Comparison of ENCODE assay signal across 9 cellular contexts in genomic region chr4:76307670-76308014, GRCh38. TPM values are rescaled to one million over a fixed set of nuclear protein-coding genes. Genes with fewer than 3 reads are reported as not detected.
A peak's percentile ranks its signal among the peaks of the same experiment; 100 is the strongest.
DNase-seq lines count a peak whose midpoint lies in the region; TF ChIP-seq lines count a peak whose summit lies in the region.
"Had no signal": no experiment of that assay in that cellular context is flagged by ENCODE, and none has a peak within 500 bp of the region (broad histone marks: within the 10 kb centered on the region; RNA-seq: fewer than 3 reads in every experiment).

No MANE protein-coding gene starts in this region.

- H3K27ac ChIP-seq in HEK293 (ENCODE audit: extremely low read depth, low read depth, low read length) = no peak overlapping the region

- no peaks in the 10 kb centered on the region for H3K9me3 ChIP-seq in HEK293 (ENCODE audit: control insufficient read depth, insufficient read depth, low read depth, low read length)
- no peaks in the 10 kb centered on the region for H3K9me3 ChIP-seq in skeletal muscle satellite cell (replicated peaks; ENCODE audit: low read length)

- peak overlapping the region; percentile 87 for H3K9ac ChIP-seq in skeletal muscle satellite cell (ENCODE audit: low read depth, low read length)

- POLR2A ChIA-PET in HEK293 (lab: Yijun Ruan, JAX) = interaction anchor here (1.0 kb wide), 1 partner anchor 34 kb away, joined by 3 read pairs; no protein-coding TSS in a partner anchor

- no peak for DNase-seq in activated T-helper 1 cell treated with anti-CD3 and anti-CD28 coated beads, Interleukin-12 subunit alpha, Interleukin-12 subunit beta, Interleukin-2, Interleukin-4 antibody, amounts not matched to agents 30 ng/mL and 10 ng/mL and 1 ng/mL, durations not matched to agents 14 hours and 24 hours and 36 hours (ENCODE audit: low spot score)
- DNase-seq in effector CD8-positive, alpha-beta T cell (lab: John Stamatoyannopoulos, UW) = no peak
- DNase-seq in retina = no peak
- no peak for DNase-seq in NCI-H128 (lab: John Stamatoyannopoulos, UW; ENCODE audit: unreplicated experiment)
- DNase-seq in NCI-H1092 treated with DMSO at 0.1 percent for 48 hours (lab: John Stamatoyannopoulos, UW) = no peak
- DNase-seq: stimulated activated naive CD4-positive, alpha-beta T cell treated with Interleukin-2 at 50 U/mL for 16 hours had no signal

- H3K36me3 ChIP-seq in HEK293 (ENCODE audit: control insufficient read depth in 2 of 2, insufficient read depth in 1 of 2, low read length in 2 of 2) (peaks cover 0 to 17% of the 10 kb centered on the region in 2 experiments; a peak in 1 of 3 replicates), skeletal muscle satellite cell (ENCODE audit: insufficient read depth, low read length) (peaks cover 17% of the 10 kb centered on the region)

- H3K9me3 Mint-ChIP-seq in activated T-helper 1 cell treated with anti-CD3 and anti-CD28 coated beads, Interleukin-12 subunit alpha, Interleukin-12 subunit beta, Interleukin-2, Interleukin-4 antibody, amounts not matched to agents 30 ng/mL and 10 ng/mL and 1 ng/mL, durations not matched to agents 14 hours and 24 hours and 36 hours = no peaks in the 10 kb centered on the region

- no peak overlapping the region for H3K27ac Mint-ChIP-seq in activated T-helper 1 cell treated with anti-CD3 and anti-CD28 coated beads, Interleukin-12 subunit alpha, Interleukin-12 subunit beta, Interleukin-2, Interleukin-4 antibody, amounts not matched to agents 30 ng/mL and 10 ng/mL and 1 ng/mL, durations not matched to agents 14 hours and 24 hours and 36 hours

- no peaks in the 10 kb centered on the region for H3K27me3 ChIP-seq in skeletal muscle satellite cell (ENCODE audit: control insufficient read depth, insufficient read depth, low read length)

- no peaks in the 10 kb centered on the region for H3K36me3 Mint-ChIP-seq in activated T-helper 1 cell treated with anti-CD3 and anti-CD28 coated beads, Interleukin-12 subunit alpha, Interleukin-12 subunit beta, Interleukin-2, Interleukin-4 antibody, amounts not matched to agents 30 ng/mL and 10 ng/mL and 1 ng/mL, durations not matched to agents 14 hours and 24 hours and 36 hours (ENCODE audit: low read depth)

- H3K27me3 Mint-ChIP-seq in activated T-helper 1 cell treated with anti-CD3 and anti-CD28 coated beads, Interleukin-12 subunit alpha, Interleukin-12 subunit beta, Interleukin-2, Interleukin-4 antibody, amounts not matched to agents 30 ng/mL and 10 ng/mL and 1 ng/mL, durations not matched to agents 14 hours and 24 hours and 36 hours (ENCODE audit: insufficient read depth) = peaks cover 20% of the 10 kb centered on the region

- intact Hi-C loops in activated T-helper 1 cell treated with anti-CD3 and anti-CD28 coated beads, Interleukin-12 subunit alpha, Interleukin-12 subunit beta, Interleukin-2, Interleukin-4 antibody, amounts not matched to agents 30 ng/mL and 10 ng/mL and 1 ng/mL, durations not matched to agents 14 hours and 24 hours and 36 hours (cut with micrococcal nuclease) = loop anchor here (5.0 to 10.0 kb wide), 4 partner anchors 313 to 1557 kb away; partner anchors contain the start of genes CCNG2, MRPL1, RCHY1 and SDAD1

- peak overlapping the region; percentile 99 for H3K4me2 ChIP-seq in skeletal muscle satellite cell (ENCODE audit: low read length)

- TF ChIP-seq CTCF in HEK293 (tag by site-specific recombination; IDR thresholded peaks at IDR 0.05) = no peak

- peak overlapping the region; percentile 66 for H3K4me3 ChIP-seq in HEK293 (ENCODE audit: low read depth, low read length)
- H3K4me3 ChIP-seq in iPS-11a (ENCODE audit: low read depth, low read length) = peak overlapping the region; percentile 70
- peak overlapping the region; percentile 97 for H3K4me3 ChIP-seq in skeletal muscle satellite cell (ENCODE audit: low read length)

- CTCF ChIA-PET in HEK293 (lab: Yijun Ruan, JAX) = interaction anchor here (0.6 to 4.1 kb wide), 7 partner anchors 29 to 421 kb away, joined by 3 to 28 read pairs (median 5); no protein-coding TSS in a partner anchor

- H3K4me1 ChIP-seq in HEK293 (ENCODE audit: control insufficient read depth, insufficient read depth, low read length) (no peaks in the 10 kb centered on the region), skeletal muscle satellite cell (ENCODE audit: control insufficient read depth, insufficient read depth, low read length) (peaks cover 12% of the 10 kb centered on the region)

- H3K4me3 Mint-ChIP-seq in activated T-helper 1 cell treated with anti-CD3 and anti-CD28 coated beads, Interleukin-12 subunit alpha, Interleukin-12 subunit beta, Interleukin-2, Interleukin-4 antibody, amounts not matched to agents 30 ng/mL and 10 ng/mL and 1 ng/mL, durations not matched to agents 14 hours and 24 hours and 36 hours = peak overlapping the region; percentile 68

- peaks cover 34% of the 10 kb centered on the region for H3K4me1 Mint-ChIP-seq in activated T-helper 1 cell treated with anti-CD3 and anti-CD28 coated beads, Interleukin-12 subunit alpha, Interleukin-12 subunit beta, Interleukin-2, Interleukin-4 antibody, amounts not matched to agents 30 ng/mL and 10 ng/mL and 1 ng/mL, durations not matched to agents 14 hours and 24 hours and 36 hours (ENCODE audit: low read depth)

TF ChIP-seq in HEK293, 187 proteins besides CTCF, POLR2A, EP300 and RAD21:
- 0 out of 2 replicates have a peak, but pooled peaks have one; percentile 27 for TF ChIP-seq ZBTB48 (tag by site-specific recombination; IDR thresholded peaks at IDR 0.05)
- no peak for TF ChIP-seq ZXDB (tag by site-specific recombination; IDR thresholded peaks at IDR 0.05)

RNA-seq across cellular contexts. Expression of gene STBD1, which starts 1.1 kb away (rescaled TPM):
- total RNA-seq in activated T-helper 1 cell treated with anti-CD3 and anti-CD28 coated beads, Interleukin-12 subunit alpha, Interleukin-12 subunit beta, Interleukin-2, Interleukin-4 antibody, amounts not matched to agents 30 ng/mL and 10 ng/mL and 1 ng/mL, durations not matched to agents 14 hours and 24 hours and 36 hours = 0.51 and 0.57 TPM in 2 replicates
- 4.1 and 7.0 TPM in 2 replicates for total RNA-seq in skeletal muscle satellite cell (2012; rRNA removed)

RNA-seq across cellular contexts. Expression of gene FAM47E, which starts 56.1 kb away (rescaled TPM):
- not detected in 2 replicates for total RNA-seq in activated T-helper 1 cell treated with anti-CD3 and anti-CD28 coated beads, Interleukin-12 subunit alpha, Interleukin-12 subunit beta, Interleukin-2, Interleukin-4 antibody, amounts not matched to agents 30 ng/mL and 10 ng/mL and 1 ng/mL, durations not matched to agents 14 hours and 24 hours and 36 hours
- total RNA-seq in skeletal muscle satellite cell (2012; rRNA removed) = under 0.01 TPM in 1 of 2 replicates, not detected in the other
